Comparison of ENCODE assay signal across 8 cellular contexts in the genomic region with DNA sequence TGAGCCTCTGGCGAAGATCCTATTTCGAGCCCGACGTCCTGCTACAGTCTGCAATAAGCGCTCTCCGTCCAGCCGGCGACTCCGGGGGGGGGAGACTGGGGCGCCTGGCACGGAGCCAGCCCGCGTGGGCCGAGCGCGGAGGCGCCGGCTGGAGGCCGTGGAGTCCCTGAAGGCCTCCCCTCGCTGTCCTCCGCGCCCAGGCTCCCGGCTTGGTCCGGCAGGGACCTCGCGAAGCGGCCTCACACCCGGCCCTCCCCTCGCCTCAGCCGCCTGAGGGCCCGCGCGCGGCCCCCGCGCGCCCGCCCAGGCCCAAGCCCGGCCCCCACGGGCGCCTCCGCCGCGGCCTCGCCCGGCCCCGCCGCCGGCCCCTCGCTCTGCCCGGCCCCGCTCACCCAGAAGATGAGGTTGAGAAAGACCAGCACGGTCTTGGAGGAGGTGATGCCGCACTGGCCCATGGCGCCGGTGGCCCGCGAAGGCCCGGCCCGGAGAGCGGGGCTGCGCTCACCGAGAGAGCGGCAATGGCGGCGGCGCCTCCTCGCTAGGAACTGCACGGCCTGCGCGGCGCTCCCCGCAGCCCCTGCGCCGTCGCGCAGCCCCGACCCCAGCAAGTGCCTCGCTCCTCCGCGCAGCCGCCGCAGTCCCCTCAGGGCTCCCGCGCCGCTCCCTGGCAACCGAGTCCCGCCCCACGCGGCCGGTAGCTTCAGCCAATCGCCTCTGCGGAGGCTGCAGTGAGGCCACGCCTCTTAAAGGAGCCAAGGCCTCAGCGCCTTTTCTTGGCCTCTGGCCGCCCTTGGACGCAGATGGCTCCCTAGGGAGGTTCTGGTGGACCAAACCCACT. TPM values are rescaled to one million over a fixed set of nuclear protein-coding genes. Genes with fewer than 3 reads are reported as not detected.
A peak's percentile ranks its signal among the peaks of the same experiment; 100 is the strongest.
DNase-seq lines count a peak whose midpoint lies in the region; ATAC-seq and TF ChIP-seq lines count a peak whose summit lies in the region.

TSPAN3 (minus strand) TSS at position 610 of the 838 bp plus-strand sequence; CDS start at position 455, 155 bp downstream.

- no peaks in the 10 kb centered on the region for H3K27me3 ChIP-seq in SK-N-SH (ENCODE audit: insufficient read depth)

- peak within 1 kb of the TSS; percentile 94 for H3K4me2 ChIP-seq in SK-N-SH

- DNase-seq in GM10248 (ENCODE audit: extremely low spot score) (peak; percentile 95), NCI-H1092 (lab: John Stamatoyannopoulos, UW) (peak; percentile 85), SK-N-SH (peak; percentile 98), germinal center (ENCODE audit: low spot score) (peak; percentile 95), non-pigmented ciliary epithelial cell (ENCODE audit: low read depth) (peak; percentile 51), substantia nigra (lab: John Stamatoyannopoulos, UW) (peak; percentile 48 to 96 (median 87))
- DNase-seq in activated naive CD4-positive, alpha-beta T cell treated with anti-CD3 and anti-CD28 coated beads, Interleukin-2, amount 50 U/mL, for 16 hours, result peak; percentile 96

- H3K27ac ChIP-seq in SK-N-SH (ENCODE audit: low read depth in 2 of 2, low read length in 1 of 2) (peak within 1 kb of the TSS; percentile 79 to 96), substantia nigra (ENCODE audit: low read depth, low read length, poor library complexity, severe bottlenecking) (peak within 1 kb of the TSS; percentile 60)

- H2AFZ ChIP-seq in SK-N-SH (ENCODE audit: low read depth), result peak within 1 kb of the TSS; percentile 88

- POLR2A ChIA-PET in GM10248 (lab: Yijun Ruan, JAX), result no interaction called here
- POLR2A ChIA-PET in SK-N-SH (lab: Yijun Ruan, JAX), result interaction anchor here (0.6 to 1.0 kb wide), 7 partner anchors 11 to 350 kb away, joined by 3 to 7 read pairs (median 3); partner anchors contain the start of gene HMG20A

- H3K4me1 ChIP-seq in SK-N-SH (ENCODE audit: control insufficient read depth in 1 of 2, insufficient read depth in 2 of 2, low read depth in 1 of 2, low read length in 1 of 2), result peaks cover 9 to 14% of the 10 kb centered on the region in 2 experiments; a peak in 3 of 4 replicates

- no peak for TF ChIP-seq RAD21 in SK-N-SH (IDR thresholded peaks at IDR 0.05; ENCODE audit: low read length)

- peaks cover 5% of the 10 kb centered on the region for H3F3A ChIP-seq in SK-N-SH (replicated peaks; ENCODE audit: insufficient read depth)

- TF ChIP-seq CTCF in GM10248 (IDR thresholded peaks at IDR 0.05; ENCODE audit: control extremely low read depth, extremely low read depth, low read depth, missing control alignments), result no peak
- no peak for TF ChIP-seq CTCF in SK-N-SH (IDR thresholded peaks at IDR 0.05)

- H3K36me3 ChIP-seq in SK-N-SH (replicated peaks in 1 of 2; ENCODE audit: control insufficient read depth in 1 of 2, insufficient read depth in 2 of 2, low read length in 1 of 2), result peaks cover 9 to 11% of the 10 kb centered on the region in 2 experiments

- peak; percentile 95 for ATAC-seq in HG02610 (IDR thresholded peaks at IDR 0.05; ENCODE audit: unreplicated experiment)

- peak within 1 kb of the TSS; percentile 90 for H3K9ac ChIP-seq in SK-N-SH

- peaks cover 48% of the 10 kb centered on the region for H3K79me2 ChIP-seq in SK-N-SH (ENCODE audit: insufficient read depth)

- no peaks in the 10 kb centered on the region for H3K9me2 ChIP-seq in SK-N-SH

- H3K4me3 ChIP-seq in SK-N-SH (ENCODE audit: low read depth in 2 of 2, low read length in 1 of 2), result peak within 1 kb of the TSS; percentile 87 to 97

- CTCF ChIA-PET in GM10248 (lab: Yijun Ruan, JAX) (no interaction called here), SK-N-SH (lab: Yijun Ruan, JAX) (no interaction called here)

- peaks cover 43% of the 10 kb centered on the region for H4K20me1 ChIP-seq in SK-N-SH (ENCODE audit: insufficient read depth)

- TF ChIP-seq EP300 in SK-N-SH (IDR thresholded peaks at IDR 0.05; ENCODE audit: borderline replicate concordance in 1 of 2, low read depth in 1 of 2, low read length in 1 of 2), result 0 out of 4 replicates have a peak, but pooled peaks of 1 of the 2 experiments have one; percentile 4

- 0% methylated on average over 17 of the region's 97 CpGs for WGBS in SK-N-SH (ENCODE audit: low lambda C conversion rate)

- H3K9me3 ChIP-seq in SK-N-SH, result no peaks in the 10 kb centered on the region

TF ChIP-seq in SK-N-SH, 30 proteins besides CTCF, POLR2A, EP300 and RAD21:
- TF ChIP-seq GATA2 (CRISPR knock-in tag; IDR thresholded peaks at IDR 0.05) (no peak), USF2 (IDR thresholded peaks at IDR 0.05; ENCODE audit: borderline replicate concordance, low read depth, low read length) (no peak), REST (IDR thresholded peaks at IDR 0.05; ENCODE audit: low read depth, low read length) (peak; percentile 19; the same call in 1 of the 2 replicates), NRF1 (IDR thresholded peaks at IDR 0.05; ENCODE audit: low read depth, low read length) (peak; percentile 81), MXI1 (IDR thresholded peaks at IDR 0.05; ENCODE audit: low read depth, low read length) (peak; percentile 44; the same call in 1 of the 2 replicates), YY1 (IDR thresholded peaks at IDR 0.05; ENCODE audit: low read depth) (peak; percentile 66), TCF12 (IDR thresholded peaks at IDR 0.05) (peak; percentile 11; the same call in 1 of the 2 replicates), ELF1 (IDR thresholded peaks at IDR 0.05) (no peak), POLR2AphosphoS5 (IDR thresholded peaks at IDR 0.05; ENCODE audit: low read depth, low read length) (peak; percentile 77), CHD2 (IDR thresholded peaks at IDR 0.05; ENCODE audit: low read length, partially characterized antibody) (peak; percentile 37), MEF2A (IDR thresholded peaks at IDR 0.05; ENCODE audit: borderline replicate concordance, low read depth) (no peak), NFIC (IDR thresholded peaks at IDR 0.05; ENCODE audit: borderline replicate concordance) (peak; percentile 91), TAF1 (IDR thresholded peaks at IDR 0.05; ENCODE audit: borderline replicate concordance, low read depth, low read length) (peak; percentile 89; the same call in 1 of the 2 replicates), RFX5 (IDR thresholded peaks at IDR 0.05; ENCODE audit: low read length) (peak; percentile 77)
- TF ChIP-seq, protein P1, sequence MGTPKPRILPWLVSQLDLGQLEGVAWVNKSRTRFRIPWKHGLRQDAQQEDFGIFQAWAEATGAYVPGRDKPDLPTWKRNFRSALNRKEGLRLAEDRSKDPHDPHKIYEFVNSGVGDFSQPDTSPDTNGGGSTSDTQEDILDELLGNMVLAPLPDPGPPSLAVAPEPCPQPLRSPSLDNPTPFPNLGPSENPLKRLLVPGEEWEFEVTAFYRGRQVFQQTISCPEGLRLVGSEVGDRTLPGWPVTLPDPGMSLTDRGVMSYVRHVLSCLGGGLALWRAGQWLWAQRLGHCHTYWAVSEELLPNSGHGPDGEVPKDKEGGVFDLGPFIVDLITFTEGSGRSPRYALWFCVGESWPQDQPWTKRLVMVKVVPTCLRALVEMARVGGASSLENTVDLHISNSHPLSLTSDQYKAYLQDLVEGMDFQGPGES (IDR thresholded peaks at IDR 0.05; ENCODE audit: low read depth, low read length), result no peak; the same call in 1 of the 2 replicates
- TF ChIP-seq, protein P2, sequence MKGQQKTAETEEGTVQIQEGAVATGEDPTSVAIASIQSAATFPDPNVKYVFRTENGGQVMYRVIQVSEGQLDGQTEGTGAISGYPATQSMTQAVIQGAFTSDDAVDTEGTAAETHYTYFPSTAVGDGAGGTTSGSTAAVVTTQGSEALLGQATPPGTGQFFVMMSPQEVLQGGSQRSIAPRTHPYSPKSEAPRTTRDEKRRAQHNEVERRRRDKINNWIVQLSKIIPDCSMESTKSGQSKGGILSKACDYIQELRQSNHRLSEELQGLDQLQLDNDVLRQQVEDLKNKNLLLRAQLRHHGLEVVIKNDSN (IDR thresholded peaks at IDR 0.05; ENCODE audit: borderline replicate concordance, low read depth), result no peak
- TF ChIP-seq, protein P3, sequence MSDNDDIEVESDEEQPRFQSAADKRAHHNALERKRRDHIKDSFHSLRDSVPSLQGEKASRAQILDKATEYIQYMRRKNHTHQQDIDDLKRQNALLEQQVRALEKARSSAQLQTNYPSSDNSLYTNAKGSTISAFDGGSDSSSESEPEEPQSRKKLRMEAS (IDR thresholded peaks at IDR 0.05; ENCODE audit: low read depth), result peak; percentile 41; the same call in 1 of the 2 replicates

RNA-seq across cellular contexts. Expression of gene TSPAN3, which starts in this region (rescaled TPM):
- 409 and 600 TPM in 2 replicates for polyA plus RNA-seq in SK-N-SH (2012; rRNA removed)
- polyA plus RNA-seq in SK-N-SH (2012; cell fraction: cytosol; rRNA removed), result 514 and 573 TPM in 2 replicates
- 155 and 239 TPM in 2 replicates for polyA plus RNA-seq in SK-N-SH (2012; cell fraction: nucleus; rRNA removed)

Comparison
In these comparisons a context has a peak if more than half of its experiments do, and no peak if none do; other contexts are left out.
1. Peak in every context shown above with its lines: DNase-seq, ATAC-seq, H3K4me3 ChIP-seq and H3K27ac ChIP-seq.